ENCODE assay signal across 29 cellular contexts in genomic region chr7:140070546-140070945, GRCh38.
"Had no signal": no experiment of that assay in that cellular context is flagged by ENCODE, and none has a peak within 500 bp of the region (broad histone marks: within the 10 kb centered on the region; RNA-seq: fewer than 3 reads in every experiment).

No MANE protein-coding gene starts in this region.

- H3K4me3 Mint-ChIP-seq: stimulated activated effector memory CD8-positive, alpha-beta T cell treated with anti-CD3 and anti-CD28 coated beads, Interleukin-12 subunit alpha, Interleukin-12 subunit beta, amount 100 ng/mL, for 72 hours; stimulated activated memory B cell treated with anti-CD40 and anti-IgM and Interleukin-4, amounts not matched to agents 10 μg/mL and 1 μg/mL and 100 μg/mL, for 72 hours; stimulated activated naive B cell treated with anti-CD40 and anti-IgM and Interleukin-4, amounts not matched to agents 10 μg/mL and 1 μg/mL and 100 μg/mL, for 72 hours; stimulated activated naive CD8-positive, alpha-beta T cell treated with anti-CD3 and anti-CD28 coated beads, Interleukin-15, amount 100 ng/mL, for 72 hours; stimulated activated naive CD8-positive, alpha-beta T cell treated with anti-CD3 and anti-CD28 coated beads, Interleukin-15, Interleukin-2, amounts not matched to agents 100 ng/mL and 50 ng/mL, for 24 hours; type B pancreatic cell had no signal

- DNase-seq: stimulated activated CD4-positive, alpha-beta T cell treated with anti-CD3 and anti-CD28 coated beads, Interleukin-2, amount 100 ng/mL, for 48 hours; stimulated activated CD4-positive, alpha-beta T cell treated with anti-CD3 and anti-CD28 coated beads, Interleukin-4, amount 100 ng/mL, for 1 hour; stimulated activated CD4-positive, alpha-beta T cell treated with anti-CD3 and anti-CD28 coated beads, Interleukin-4, amount 100 ng/mL, for 24 hours; stimulated activated CD4-positive, alpha-beta T cell treated with anti-CD3 and anti-CD28 coated beads, Interleukin-4, amount 100 ng/mL, for 4 hours; stimulated activated CD8-positive, alpha-beta memory T cell treated with anti-CD3 and anti-CD28 coated beads, Interleukin-4, amount 100 ng/mL, for 48 hours; stimulated activated naive B cell treated with anti-CD40 and anti-IgM and Interleukin-4, amounts not matched to agents 10 μg/mL and 1 μg/mL and 100 μg/mL, for 72 hours; stimulated activated naive CD4-positive, alpha-beta T cell; stimulated activated naive CD4-positive, alpha-beta T cell treated with Interleukin-2 at 50 U/mL for 16 hours; stimulated activated naive CD8-positive, alpha-beta T cell treated with anti-CD3 and anti-CD28 coated beads, Interleukin-15, amount 100 ng/mL, for 72 hours; stimulated activated naive CD8-positive, alpha-beta T cell treated with anti-CD3 and anti-CD28 coated beads, Interleukin-15, Interleukin-2, amounts not matched to agents 100 U/mL and 50 U/mL, for 24 hours; stomach; substantia nigra; testis; thyroid gland; tibial artery; transverse colon; trophoblast cell; upper lobe of left lung; upper lobe of right lung; uterus had no signal

- H3K4me1 ChIP-seq: stomach, suprapubic skin, testis, thyroid gland, tibial artery, tibial nerve, transverse colon, upper lobe of left lung, upper lobe of right lung, uterus, vagina had no signal

- H3K27ac ChIP-seq: stomach, suprapubic skin, testis, thoracic aorta, thyroid gland, tibial artery, tibial nerve, transverse colon, upper lobe of left lung, upper lobe of right lung, uterus, vagina had no signal

- H3K27me3 Mint-ChIP-seq: stimulated activated memory B cell treated with anti-CD40 and anti-IgM and Interleukin-4, amounts not matched to agents 10 μg/mL and 1 μg/mL and 100 μg/mL, for 72 hours; stimulated activated naive CD8-positive, alpha-beta T cell treated with anti-CD3 and anti-CD28 coated beads, Interleukin-15, amount 100 ng/mL, for 72 hours; stimulated activated naive CD8-positive, alpha-beta T cell treated with anti-CD3 and anti-CD28 coated beads, Interleukin-15, Interleukin-2, amounts not matched to agents 100 ng/mL and 50 ng/mL, for 24 hours had no signal

- H3K4me3 ChIP-seq: stomach, suprapubic skin, testis, thoracic aorta, thyroid gland, tibial artery, tibial nerve, transverse colon, upper lobe of left lung, upper lobe of right lung, uterus, vagina had no signal

- H3K27ac Mint-ChIP-seq: stimulated activated effector memory CD8-positive, alpha-beta T cell treated with anti-CD3 and anti-CD28 coated beads, Interleukin-12 subunit alpha, Interleukin-12 subunit beta, amount 100 ng/mL, for 72 hours; stimulated activated memory B cell treated with anti-CD40 and anti-IgM and Interleukin-4, amounts not matched to agents 10 μg/mL and 1 μg/mL and 100 μg/mL, for 72 hours; stimulated activated naive B cell treated with anti-CD40 and anti-IgM and Interleukin-4, amounts not matched to agents 10 μg/mL and 1 μg/mL and 100 μg/mL, for 72 hours; stimulated activated naive CD8-positive, alpha-beta T cell treated with anti-CD3 and anti-CD28 coated beads, Interleukin-15, amount 100 ng/mL, for 72 hours; stimulated activated naive CD8-positive, alpha-beta T cell treated with anti-CD3 and anti-CD28 coated beads, Interleukin-15, Interleukin-2, amounts not matched to agents 100 ng/mL and 50 ng/mL, for 24 hours; type B pancreatic cell had no signal

- H3K36me3 Mint-ChIP-seq: stimulated activated effector memory CD8-positive, alpha-beta T cell treated with anti-CD3 and anti-CD28 coated beads, Interleukin-12 subunit alpha, Interleukin-12 subunit beta, amount 100 ng/mL, for 72 hours; type B pancreatic cell had no signal

- H3K4me1 Mint-ChIP-seq: stimulated activated effector memory CD8-positive, alpha-beta T cell treated with anti-CD3 and anti-CD28 coated beads, Interleukin-12 subunit alpha, Interleukin-12 subunit beta, amount 100 ng/mL, for 72 hours; stimulated activated naive B cell treated with anti-CD40 and anti-IgM and Interleukin-4, amounts not matched to agents 10 μg/mL and 1 μg/mL and 100 μg/mL, for 72 hours had no signal

- H3K27me3 ChIP-seq: stomach, testis, thyroid gland, tibial artery, tibial nerve, transverse colon, upper lobe of left lung, upper lobe of right lung, uterus, vagina had no signal

- ATAC-seq: stimulated activated effector memory CD8-positive, alpha-beta T cell treated with anti-CD3 and anti-CD28 coated beads, Interleukin-12 subunit alpha, Interleukin-12 subunit beta, amount 100 ng/mL, for 72 hours; stimulated activated memory B cell treated with anti-CD40 and anti-IgM and Interleukin-4, amounts not matched to agents 10 μg/mL and 1 μg/mL and 100 μg/mL, for 72 hours; stimulated activated naive B cell treated with anti-CD40 and anti-IgM and Interleukin-4, amounts not matched to agents 10 μg/mL and 1 μg/mL and 100 μg/mL, for 72 hours; stimulated activated naive CD8-positive, alpha-beta T cell treated with anti-CD3 and anti-CD28 coated beads, Interleukin-15, amount 100 ng/mL, for 72 hours; stimulated activated naive CD8-positive, alpha-beta T cell treated with anti-CD3 and anti-CD28 coated beads, Interleukin-15, Interleukin-2, amounts not matched to agents 100 U/mL and 50 U/mL, for 24 hours; upper lobe of right lung had no signal

- H3K36me3 ChIP-seq: stomach, suprapubic skin, thoracic aorta, thyroid gland, tibial artery, tibial nerve, transverse colon, upper lobe of left lung, upper lobe of right lung, uterus, vagina had no signal

- FAIRE-seq: urothelium cell line had no signal

- H3K9me3 ChIP-seq: testis, thyroid gland, vagina had no signal
